ENCODE assay signal across 1 cellular context in genomic region chr13:114072421-114072820, GRCh38.
TF ChIP-seq lines count a peak whose summit lies in the region.

No MANE protein-coding gene starts in this region.

TF ChIP-seq in IMR-90, 13 proteins besides CTCF, POLR2A, EP300 and RAD21:
- TF ChIP-seq CHD1 (IDR thresholded peaks at IDR 0.05; ENCODE audit: low read depth, low read length) (no peak), CEBPB (IDR thresholded peaks at IDR 0.05; ENCODE audit: low read depth, low read length) (no peak), USF2 (IDR thresholded peaks at IDR 0.05; ENCODE audit: low read depth, low read length) (no peak), MAFK (IDR thresholded peaks at IDR 0.05; ENCODE audit: low read depth, low read length) (no peak), ELK1 (IDR thresholded peaks at IDR 0.05; ENCODE audit: borderline replicate concordance, low read depth, low read length) (no peak), RCOR1 (IDR thresholded peaks at IDR 0.05; ENCODE audit: insufficient replicate concordance, low read length) (no peak), BHLHE40 (IDR thresholded peaks at IDR 0.05; ENCODE audit: low read depth, low read length) (no peak), MAZ (IDR thresholded peaks at IDR 0.05; ENCODE audit: borderline replicate concordance, low read depth, low read length) (no peak), RFX5 (IDR thresholded peaks at IDR 0.05; ENCODE audit: low read depth, low read length) (no peak), FOS (IDR thresholded peaks at IDR 0.05; ENCODE audit: low read depth, low read length) (no peak), NFE2L2 (IDR thresholded peaks at IDR 0.05; ENCODE audit: low read depth, low read length) (no peak), MXI1 (IDR thresholded peaks at IDR 0.05; ENCODE audit: borderline replicate concordance, low read depth, low read length) (no peak), SMC3 (IDR thresholded peaks at IDR 0.05; ENCODE audit: low read depth, low read length) (no peak)
